ENCODE assay signal across 24 cellular contexts in the genomic region with DNA sequence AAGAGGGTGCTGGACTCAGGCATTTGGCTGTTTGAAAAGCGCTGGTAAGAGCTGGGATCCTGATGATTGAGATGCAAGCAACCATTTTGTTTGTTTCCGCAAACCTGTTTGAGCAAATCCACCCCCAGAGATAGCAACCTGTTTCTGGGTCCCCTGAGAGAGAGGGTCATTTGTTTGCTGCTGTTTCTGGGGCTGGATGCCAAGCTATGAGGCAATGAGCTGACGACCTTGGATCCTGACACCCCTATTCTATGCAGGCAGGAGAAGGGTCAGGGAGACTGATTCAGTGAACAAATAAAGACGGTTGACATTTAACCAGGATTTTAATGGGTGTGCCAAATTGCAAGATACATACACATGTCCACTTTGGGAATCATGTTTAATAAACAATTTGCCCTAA. TPM values are rescaled to one million over a fixed set of nuclear protein-coding genes. Genes with fewer than 3 reads are reported as not detected.
"Had no signal": no experiment of that assay in that cellular context is flagged by ENCODE, and none has a peak within 500 bp of the region (broad histone marks: within the 10 kb centered on the region; RNA-seq: fewer than 3 reads in every experiment).

No MANE protein-coding gene starts in this region.

- ATAC-seq: activated naive CD8-positive, alpha-beta T cell treated with anti-CD3 and anti-CD28 coated beads, Interleukin-2, amount 50 U/mL, for 24 hours; gastroesophageal sphincter; heart left ventricle; mucosa of descending colon; naive thymus-derived CD4-positive, alpha-beta T cell; stimulated activated effector memory CD8-positive, alpha-beta T cell treated with anti-CD3 and anti-CD28 coated beads, Interleukin-12 subunit alpha, Interleukin-12 subunit beta, amount 100 ng/mL, for 72 hours; T-cell had no signal

- H3K4me1 ChIP-seq: breast epithelium, esophagus muscularis mucosa, gastroesophageal sphincter, left ventricle myocardium inferior, sigmoid colon, stomach had no signal

- H3K4me3 ChIP-seq: breast epithelium, esophagus muscularis mucosa, gastroesophageal sphincter, heart left ventricle, left ventricle myocardium inferior, mucosa of descending colon, sigmoid colon, stomach had no signal

- H3K27ac ChIP-seq: breast epithelium, esophagus muscularis mucosa, gastroesophageal sphincter, heart left ventricle, left ventricle myocardium inferior, neutrophil, parathyroid adenoma, sigmoid colon, stomach had no signal

- DNase-seq: activated B cell treated with CpG ODN at 0.5 μM for 24 hours; activated CD4-positive, alpha-beta memory T cell treated with anti-CD3 and anti-CD28 coated beads, Interleukin-2, amount 10 ng/mL, durations not matched to agents 7 days and 5 days; activated CD4-positive, alpha-beta T cell treated with anti-CD3 and anti-CD28 coated beads for 4 hours; activated naive CD4-positive, alpha-beta T cell treated with anti-CD3 and anti-CD28 coated beads, Interleukin-2, amount 10 ng/mL, durations not matched to agents 7 days and 5 days; activated naive CD8-positive, alpha-beta T cell treated with anti-CD3 and anti-CD28 coated beads, Interleukin-2, amount 50 U/mL, for 24 hours; activated T-cell treated with anti-CD3 and anti-CD28 coated beads, Interleukin-2, amount 50 U/mL, for 1 hour; aorta; effector memory CD4-positive, alpha-beta T cell; heart left ventricle; kidney; left ventricle myocardium inferior; mucosa of descending colon; naive thymus-derived CD4-positive, alpha-beta T cell; sigmoid colon; stimulated activated CD4-positive, alpha-beta T cell treated with anti-CD3 and anti-CD28 coated beads, Interleukin-4, amount 100 ng/mL, for 24 hours; stomach; T-cell had no signal

- H3K36me3 ChIP-seq: breast epithelium, esophagus muscularis mucosa, gastroesophageal sphincter, heart left ventricle, left ventricle myocardium inferior, neutrophil, sigmoid colon, stomach had no signal

- H3K9me3 ChIP-seq: breast epithelium, esophagus muscularis mucosa, gastroesophageal sphincter, heart left ventricle, left ventricle myocardium inferior, mucosa of descending colon, neutrophil, sigmoid colon, stomach had no signal

RNA-seq across cellular contexts. Expression of gene SLC6A1, which starts 9.9 kb away (rescaled TPM):
- total RNA-seq: activated B cell treated with CpG ODN at 0.5 μM for 24 hours; activated CD4-positive, alpha-beta memory T cell treated with anti-CD3 and anti-CD28 coated beads, Interleukin-2, amount 10 ng/mL, durations not matched to agents 7 days and 5 days; endothelial cell of umbilical vein; naive thymus-derived CD4-positive, alpha-beta T cell had no signal
